In genomic region chr14:65069874-65070709, GRCh38 we compare ENCODE assay signal across 11 cellular contexts. TPM values are rescaled to one million over a fixed set of nuclear protein-coding genes. Genes with fewer than 3 reads are reported as not detected.
A peak's percentile ranks its signal among the peaks of the same experiment; 100 is the strongest.
DNase-seq lines count a peak whose midpoint lies in the region; ATAC-seq and TF ChIP-seq lines count a peak whose summit lies in the region.
"Had no signal": no experiment of that assay in that cellular context is flagged by ENCODE, and none has a peak within 500 bp of the region (broad histone marks: within the 10 kb centered on the region; RNA-seq: fewer than 3 reads in every experiment).

No MANE protein-coding gene starts in this region.

- intact Hi-C loops in naive thymus-derived CD4-positive, alpha-beta T cell (cut with micrococcal nuclease), result no loop called here

- TF ChIP-seq CTCF in mesothelial cell of epicardium (IDR thresholded peaks at IDR 0.05; ENCODE audit: unreplicated experiment), result no peak
- TF ChIP-seq CTCF in GM10266 (IDR thresholded peaks at IDR 0.05; ENCODE audit: control insufficient read depth, insufficient read depth, low read depth, missing control alignments), result no peak

- ATAC-seq in naive thymus-derived CD4-positive, alpha-beta T cell, result no peak

- DNase-seq in DMS153 treated with DMSO at 0.1 percent for 48 hours (lab: John Stamatoyannopoulos, UW; ENCODE audit: unreplicated experiment) (peak; percentile 70), NCI-H146 (lab: John Stamatoyannopoulos, UW) (peak; percentile 82), RPMI8226 (peak; percentile 88), mesothelial cell of epicardium (ENCODE audit: low spot score in 2 of 2, unreplicated experiment in 2 of 2) (no peak), GM10266 (ENCODE audit: extremely low spot score) (no peak)
- DNase-seq in naive thymus-derived CD4-positive, alpha-beta T cell, result no peak
- no peak for DNase-seq in stimulated activated naive CD4-positive, alpha-beta T cell treated with Interleukin-2 at 50 U/mL for 16 hours (lab: John Stamatoyannopoulos, UW)
- DNase-seq in activated naive CD4-positive, alpha-beta T cell treated with anti-CD3 and anti-CD28 coated beads, Interleukin-2, amount 10 ng/mL, durations not matched to agents 7 days and 5 days, result no peak
- DNase-seq: CD4-positive, alpha-beta T cell had no signal

- H3K4me3 ChIP-seq in naive thymus-derived CD4-positive, alpha-beta T cell (ENCODE audit: low read length), result no peak overlapping the region

- no peaks in the 10 kb centered on the region for H3K9me3 Mint-ChIP-seq in mesothelial cell of epicardium
- H3K9me3 Mint-ChIP-seq in naive thymus-derived CD4-positive, alpha-beta T cell, result no peaks in the 10 kb centered on the region
- H3K9me3 Mint-ChIP-seq in activated naive CD4-positive, alpha-beta T cell treated with anti-CD3 and anti-CD28 coated beads, Interleukin-2, amount 10 ng/mL, durations not matched to agents 7 days and 5 days, result no peaks in the 10 kb centered on the region
- H3K9me3 Mint-ChIP-seq: activated T-helper 1 cell treated with anti-CD3 and anti-CD28 coated beads, Interleukin-12 subunit alpha, Interleukin-12 subunit beta, Interleukin-2, Interleukin-4 antibody, amounts not matched to agents 30 ng/mL and 10 ng/mL and 1 ng/mL, durations not matched to agents 14 hours and 24 hours and 36 hours; CD4-positive, alpha-beta T cell; T-helper 1 cell treated with Interleukin-12 subunit alpha and Interleukin-12 subunit beta and Interleukin-4 antibody, amounts not matched to agents 30 μg/mL and 1 μg/mL, for 36 hours had no signal

- peaks cover 31% of the 10 kb centered on the region for H3K36me3 Mint-ChIP-seq in mesothelial cell of epicardium
- peaks cover 11 to 61% (median 22%) of the 10 kb centered on the region in 5 donors for H3K36me3 Mint-ChIP-seq in naive thymus-derived CD4-positive, alpha-beta T cell
- peaks cover 49% of the 10 kb centered on the region for H3K36me3 Mint-ChIP-seq in activated naive CD4-positive, alpha-beta T cell treated with anti-CD3 and anti-CD28 coated beads, Interleukin-2, amount 10 ng/mL, durations not matched to agents 7 days and 5 days

- H3K36me3 ChIP-seq in naive thymus-derived CD4-positive, alpha-beta T cell (ENCODE audit: control insufficient read depth in 2 of 3, insufficient read depth in 3 of 3, low read length in 3 of 3), result peaks cover 0 to 72% (median 6%) of the 10 kb centered on the region in 3 experiments

- H3K27ac ChIP-seq in naive thymus-derived CD4-positive, alpha-beta T cell (ENCODE audit: low read depth, low read length), result no peak overlapping the region

- H3K4me1 ChIP-seq in naive thymus-derived CD4-positive, alpha-beta T cell (ENCODE audit: control insufficient read depth in 2 of 2, insufficient read depth in 2 of 2, low read length in 2 of 2), result no peaks in the 10 kb centered on the region

- H3K9me3 ChIP-seq in naive thymus-derived CD4-positive, alpha-beta T cell (ENCODE audit: control insufficient read depth in 2 of 3, low read length in 3 of 3), result no peaks in the 10 kb centered on the region

- no peaks in the 10 kb centered on the region for H3K27me3 ChIP-seq in naive thymus-derived CD4-positive, alpha-beta T cell (ENCODE audit: control insufficient read depth in 2 of 2, insufficient read depth in 2 of 2, low read length in 2 of 2)

- POLR2A ChIA-PET in naive thymus-derived CD4-positive, alpha-beta T cell (lab: Charles Lee), result no interaction called here

- no peaks in the 10 kb centered on the region for H3K27me3 Mint-ChIP-seq in mesothelial cell of epicardium (ENCODE audit: low read depth)
- no peaks in the 10 kb centered on the region for H3K27me3 Mint-ChIP-seq in naive thymus-derived CD4-positive, alpha-beta T cell
- no peaks in the 10 kb centered on the region for H3K27me3 Mint-ChIP-seq in activated naive CD4-positive, alpha-beta T cell treated with anti-CD3 and anti-CD28 coated beads, Interleukin-2, amount 10 ng/mL, durations not matched to agents 7 days and 5 days
- H3K27me3 Mint-ChIP-seq: CD4-positive, alpha-beta T cell had no signal

- H3K4me3 Mint-ChIP-seq in mesothelial cell of epicardium, result no peak overlapping the region
- no peak overlapping the region for H3K4me3 Mint-ChIP-seq in naive thymus-derived CD4-positive, alpha-beta T cell
- H3K4me3 Mint-ChIP-seq in activated naive CD4-positive, alpha-beta T cell treated with anti-CD3 and anti-CD28 coated beads, Interleukin-2, amount 10 ng/mL, durations not matched to agents 7 days and 5 days, result no peak overlapping the region
- H3K4me3 Mint-ChIP-seq: activated T-helper 1 cell treated with anti-CD3 and anti-CD28 coated beads, Interleukin-12 subunit alpha, Interleukin-12 subunit beta, Interleukin-2, Interleukin-4 antibody, amounts not matched to agents 30 ng/mL and 10 ng/mL and 1 ng/mL, durations not matched to agents 14 hours and 24 hours and 36 hours; CD4-positive, alpha-beta T cell; T-helper 1 cell treated with Interleukin-12 subunit alpha and Interleukin-12 subunit beta and Interleukin-4 antibody, amounts not matched to agents 30 μg/mL and 1 μg/mL, for 36 hours had no signal

- CTCF ChIA-PET in naive thymus-derived CD4-positive, alpha-beta T cell (lab: Charles Lee), result no interaction called here
- CTCF ChIA-PET in activated naive CD4-positive, alpha-beta T cell treated with anti-CD3 and anti-CD28 coated beads, Interleukin-2, amount 10 ng/mL, durations not matched to agents 7 days and 5 days (lab: Charles Lee), result interaction anchor here (0.5 kb wide), 1 partner anchor 354 kb away, joined by 3 read pairs; no protein-coding TSS in a partner anchor

- H3K27ac Mint-ChIP-seq in mesothelial cell of epicardium, result peak overlapping the region; percentile 91
- peak overlapping the region in 2 of 9 donors; percentile 21 to 65 for H3K27ac Mint-ChIP-seq in naive thymus-derived CD4-positive, alpha-beta T cell
- H3K27ac Mint-ChIP-seq in activated naive CD4-positive, alpha-beta T cell treated with anti-CD3 and anti-CD28 coated beads, Interleukin-2, amount 10 ng/mL, durations not matched to agents 7 days and 5 days, result no peak overlapping the region
- H3K27ac Mint-ChIP-seq: activated T-helper 1 cell treated with anti-CD3 and anti-CD28 coated beads, Interleukin-12 subunit alpha, Interleukin-12 subunit beta, Interleukin-2, Interleukin-4 antibody, amounts not matched to agents 30 ng/mL and 10 ng/mL and 1 ng/mL, durations not matched to agents 14 hours and 24 hours and 36 hours; CD4-positive, alpha-beta T cell; T-helper 1 cell treated with Interleukin-12 subunit alpha and Interleukin-12 subunit beta and Interleukin-4 antibody, amounts not matched to agents 30 μg/mL and 1 μg/mL, for 36 hours had no signal

- H3K4me1 Mint-ChIP-seq in mesothelial cell of epicardium, result peaks cover 25% of the 10 kb centered on the region
- H3K4me1 Mint-ChIP-seq in naive thymus-derived CD4-positive, alpha-beta T cell, result peaks cover 7 to 20% (median 14%) of the 10 kb centered on the region in 7 donors
- H3K4me1 Mint-ChIP-seq in activated naive CD4-positive, alpha-beta T cell treated with anti-CD3 and anti-CD28 coated beads, Interleukin-2, amount 10 ng/mL, durations not matched to agents 7 days and 5 days, result peaks cover 8% of the 10 kb centered on the region

RNA-seq across cellular contexts. Expression of gene MAX, which starts 32.2 kb away (rescaled TPM):
- total RNA-seq in mesothelial cell of epicardium, result 73.1 to 87.9 TPM (median 83.2 TPM) in 3 replicates
- total RNA-seq in naive thymus-derived CD4-positive, alpha-beta T cell, result 100 to 1,000 TPM; 164 to 236 (median 202) TPM
- polyA plus RNA-seq in naive thymus-derived CD4-positive, alpha-beta T cell, result 100 to 1,000 TPM; 145 to 158 TPM

Comparison
In these comparisons a context has a peak if more than half of its experiments do, and no peak if none do; other contexts are left out.
1. DNase-seq: peak in DMS153 treated with DMSO at 0.1 percent for 48 hours (single experiment), NCI-H146 (single experiment) and RPMI8226 (single experiment); none in mesothelial cell of epicardium (0 of 2), naive thymus-derived CD4-positive, alpha-beta T cell (0 of 9), stimulated activated naive CD4-positive, alpha-beta T cell treated with Interleukin-2 at 50 U/mL for 16 hours (single experiment), activated naive CD4-positive, alpha-beta T cell treated with anti-CD3 and anti-CD28 coated beads, Interleukin-2, amount 10 ng/mL, durations not matched to agents 7 days and 5 days (single experiment) and GM10266 (single experiment).